Comparison of ENCODE assay signal across 2 cellular contexts in genomic region chr13:20473139-20473538, GRCh38.
TF ChIP-seq lines count a peak whose summit lies in the region.

No MANE protein-coding gene starts in this region.

TF ChIP-seq in IMR-90, 13 proteins besides CTCF, POLR2A, EP300 and RAD21:
- TF ChIP-seq MXI1 (IDR thresholded peaks at IDR 0.05; ENCODE audit: borderline replicate concordance, low read depth, low read length) = no peak
- TF ChIP-seq, protein P1, sequence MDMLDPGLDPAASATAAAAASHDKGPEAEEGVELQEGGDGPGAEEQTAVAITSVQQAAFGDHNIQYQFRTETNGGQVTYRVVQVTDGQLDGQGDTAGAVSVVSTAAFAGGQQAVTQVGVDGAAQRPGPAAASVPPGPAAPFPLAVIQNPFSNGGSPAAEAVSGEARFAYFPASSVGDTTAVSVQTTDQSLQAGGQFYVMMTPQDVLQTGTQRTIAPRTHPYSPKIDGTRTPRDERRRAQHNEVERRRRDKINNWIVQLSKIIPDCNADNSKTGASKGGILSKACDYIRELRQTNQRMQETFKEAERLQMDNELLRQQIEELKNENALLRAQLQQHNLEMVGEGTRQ (IDR thresholded peaks at IDR 0.05; ENCODE audit: low read depth, low read length) = no peak
- no peak for TF ChIP-seq MAZ (IDR thresholded peaks at IDR 0.05; ENCODE audit: borderline replicate concordance, low read depth, low read length)
- TF ChIP-seq SMC3 (IDR thresholded peaks at IDR 0.05; ENCODE audit: low read depth, low read length) = no peak
- TF ChIP-seq FOS (IDR thresholded peaks at IDR 0.05; ENCODE audit: low read depth, low read length) = no peak
- no peak for TF ChIP-seq RFX5 (IDR thresholded peaks at IDR 0.05; ENCODE audit: low read depth, low read length)
- TF ChIP-seq BHLHE40 (IDR thresholded peaks at IDR 0.05; ENCODE audit: low read depth, low read length) = no peak
- TF ChIP-seq RCOR1 (IDR thresholded peaks at IDR 0.05; ENCODE audit: insufficient replicate concordance, low read length) = no peak
- no peak for TF ChIP-seq MAFK (IDR thresholded peaks at IDR 0.05; ENCODE audit: low read depth, low read length)
- TF ChIP-seq CEBPB (IDR thresholded peaks at IDR 0.05; ENCODE audit: low read depth, low read length) = no peak
- no peak for TF ChIP-seq NFE2L2 (IDR thresholded peaks at IDR 0.05; ENCODE audit: low read depth, low read length)
- TF ChIP-seq ELK1 (IDR thresholded peaks at IDR 0.05; ENCODE audit: borderline replicate concordance, low read depth, low read length) = no peak
- TF ChIP-seq CHD1 (IDR thresholded peaks at IDR 0.05; ENCODE audit: low read depth, low read length) = no peak
TF ChIP-seq in IMR-90: peak in this region for 0.

TF ChIP-seq in GM12891, 5 proteins besides CTCF, POLR2A, EP300 and RAD21:
- TF ChIP-seq SPI1 (IDR thresholded peaks at IDR 0.05; ENCODE audit: low read depth, low read length) = no peak
